ENCODE assay signal across 1 cellular context in the genomic region with DNA sequence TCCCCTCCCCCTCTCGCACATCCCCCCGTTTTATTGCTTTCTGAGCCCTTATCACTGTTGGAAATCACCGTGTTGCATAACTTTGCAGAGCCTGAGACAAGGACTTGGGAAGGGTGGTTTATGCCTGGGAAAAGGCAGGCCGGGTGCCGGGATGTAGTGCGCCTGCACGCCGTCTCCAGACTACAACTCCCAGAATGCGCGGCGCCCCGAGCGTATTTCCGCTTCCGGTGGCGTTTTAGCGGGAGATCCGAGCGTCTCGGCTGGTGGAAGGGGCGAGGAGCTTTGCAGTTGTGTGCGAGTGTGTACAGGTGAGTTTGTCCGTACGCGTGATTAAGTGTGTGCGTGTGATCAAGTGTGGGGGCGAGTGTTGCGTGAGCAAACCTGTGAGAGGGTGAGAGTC.
TF ChIP-seq lines count a peak whose summit lies in the region.

No MANE protein-coding gene starts in this region.

TF ChIP-seq in K562, 482 proteins besides CTCF, POLR2A, EP300 and RAD21 (continued from another document):
- TF ChIP-seq GTF3C2 (IDR thresholded peaks at IDR 0.05; ENCODE audit: borderline replicate concordance, extremely low read depth, insufficient read length): no peak
- no peak for TF ChIP-seq ELF2 (CRISPR knock-in tag; IDR thresholded peaks at IDR 0.05)
- TF ChIP-seq FOXJ2 (tag; IDR thresholded peaks at IDR 0.05): no peak
- peak in 1 of 2 experiments; percentile 22; a peak in 1 of 4 replicates for TF ChIP-seq SIX5 (IDR thresholded peaks at IDR 0.05; ENCODE audit: borderline replicate concordance in 1 of 2, insufficient read depth in 1 of 2, low read depth in 1 of 2, low read length in 2 of 2)
- no peak for TF ChIP-seq ZSCAN29 (IDR thresholded peaks at IDR 0.05)
- TF ChIP-seq MEIS2 (IDR thresholded peaks at IDR 0.05; ENCODE audit: partially characterized antibody): no peak
- no peak for TF ChIP-seq SMARCB1 (IDR thresholded peaks at IDR 0.05; ENCODE audit: insufficient read length, low read depth)
- TF ChIP-seq TBP (optimal IDR thresholded peaks at IDR 0.05; ENCODE audit: low read depth, low read length): no peak
- TF ChIP-seq HEY1 (CRISPR knock-in tag; IDR thresholded peaks at IDR 0.05; ENCODE audit: borderline replicate concordance): no peak
- no peak for TF ChIP-seq SP1 (CRISPR knock-in tag; IDR thresholded peaks at IDR 0.05)
- TF ChIP-seq NFE2L1 (tag; IDR thresholded peaks at IDR 0.05; ENCODE audit: borderline replicate concordance, low read depth): no peak
- no peak for TF ChIP-seq RBBP5 (IDR thresholded peaks at IDR 0.05; ENCODE audit: borderline replicate concordance, insufficient read depth, low read length, poor library complexity, severe bottlenecking)
- no peak for TF ChIP-seq JUN (IDR thresholded peaks at IDR 0.05; ENCODE audit: borderline replicate concordance, low read depth, low read length)
- TF ChIP-seq JUN (CRISPR knock-in tag; IDR thresholded peaks at IDR 0.05; ENCODE audit: borderline replicate concordance): no peak
- no peak for TF ChIP-seq TBL1XR1 (IDR thresholded peaks at IDR 0.05; ENCODE audit: low read length in 2 of 2)
- TF ChIP-seq GABPB1 (CRISPR knock-in tag; IDR thresholded peaks at IDR 0.05): peak; percentile 70; the same call in 1 of the 2 replicates
- peak; percentile 51 for TF ChIP-seq HCFC1 (IDR thresholded peaks at IDR 0.05; ENCODE audit: low read depth, low read length)
- no peak for TF ChIP-seq ADNP (tag; IDR thresholded peaks at IDR 0.05)
- TF ChIP-seq SLC30A9 (CRISPR knock-in tag; IDR thresholded peaks at IDR 0.05): no peak
- no peak for TF ChIP-seq U2AF2 (optimal IDR thresholded peaks at IDR 0.05; ENCODE audit: low read depth, low read length)
- TF ChIP-seq MAFG (tag; conservative IDR thresholded peaks at IDR 0.05): no peak
- no peak for TF ChIP-seq HNRNPK (IDR thresholded peaks at IDR 0.05; ENCODE audit: low read depth, low read length, poor library complexity, severe bottlenecking)
